Comparison of ENCODE assay signal across 1 cellular context in the genomic region with DNA sequence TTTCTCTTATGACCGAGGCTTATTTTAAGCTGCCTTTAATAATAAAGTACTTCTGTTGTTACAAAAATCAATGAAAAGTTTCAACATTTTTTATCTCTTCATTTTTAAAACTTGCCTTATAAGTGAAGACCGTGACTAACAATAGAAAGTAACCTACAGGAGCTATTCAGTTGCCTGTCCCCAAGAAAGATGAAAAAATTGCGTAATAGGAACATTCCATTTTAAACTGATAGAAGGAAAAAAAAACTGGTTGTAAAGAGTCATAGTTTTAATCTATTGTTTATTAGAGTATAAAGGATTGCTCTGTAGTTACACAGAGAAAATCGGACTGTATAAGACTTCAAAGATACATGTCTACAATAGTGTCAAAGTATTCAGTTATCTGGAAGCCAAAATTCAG.
TF ChIP-seq lines count a peak whose summit lies in the region.

No MANE protein-coding gene starts in this region.

TF ChIP-seq in SK-N-SH treated with all-trans-retinoic acid at 6 μM for 48 hours, 23 proteins besides CTCF, POLR2A, EP300 and RAD21 (continued from another document):
- TF ChIP-seq, protein P1, sequence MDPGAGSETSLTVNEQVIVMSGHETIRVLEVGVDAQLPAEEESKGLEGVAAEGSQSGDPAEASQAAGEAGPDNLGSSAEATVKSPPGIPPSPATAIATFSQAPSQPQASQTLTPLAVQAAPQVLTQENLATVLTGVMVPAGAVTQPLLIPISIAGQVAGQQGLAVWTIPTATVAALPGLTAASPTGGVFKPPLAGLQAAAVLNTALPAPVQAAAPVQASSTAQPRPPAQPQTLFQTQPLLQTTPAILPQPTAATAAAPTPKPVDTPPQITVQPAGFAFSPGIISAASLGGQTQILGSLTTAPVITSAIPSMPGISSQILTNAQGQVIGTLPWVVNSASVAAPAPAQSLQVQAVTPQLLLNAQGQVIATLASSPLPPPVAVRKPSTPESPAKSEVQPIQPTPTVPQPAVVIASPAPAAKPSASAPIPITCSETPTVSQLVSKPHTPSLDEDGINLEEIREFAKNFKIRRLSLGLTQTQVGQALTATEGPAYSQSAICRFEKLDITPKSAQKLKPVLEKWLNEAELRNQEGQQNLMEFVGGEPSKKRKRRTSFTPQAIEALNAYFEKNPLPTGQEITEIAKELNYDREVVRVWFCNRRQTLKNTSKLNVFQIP (CRISPR knock-in tag; IDR thresholded peaks at IDR 0.05; ENCODE audit: borderline replicate concordance, low read depth), result no peak
- TF ChIP-seq ESRRG (CRISPR knock-in tag; IDR thresholded peaks at IDR 0.05) (no peak), TCF4 (CRISPR knock-in tag; IDR thresholded peaks at IDR 0.05; ENCODE audit: borderline replicate concordance) (no peak), ZNF70 (CRISPR knock-in tag; IDR thresholded peaks at IDR 0.05) (no peak), OSR1 (CRISPR knock-in tag; IDR thresholded peaks at IDR 0.05) (no peak), ARNTL (CRISPR knock-in tag; IDR thresholded peaks at IDR 0.05; ENCODE audit: borderline replicate concordance, low read depth) (no peak), SNAI2 (CRISPR knock-in tag; IDR thresholded peaks at IDR 0.05) (no peak), ZC3H10 (CRISPR knock-in tag; IDR thresholded peaks at IDR 0.05) (no peak), CSDC2 (CRISPR knock-in tag; IDR thresholded peaks at IDR 0.05) (no peak)
- TF ChIP-seq, protein P2, sequence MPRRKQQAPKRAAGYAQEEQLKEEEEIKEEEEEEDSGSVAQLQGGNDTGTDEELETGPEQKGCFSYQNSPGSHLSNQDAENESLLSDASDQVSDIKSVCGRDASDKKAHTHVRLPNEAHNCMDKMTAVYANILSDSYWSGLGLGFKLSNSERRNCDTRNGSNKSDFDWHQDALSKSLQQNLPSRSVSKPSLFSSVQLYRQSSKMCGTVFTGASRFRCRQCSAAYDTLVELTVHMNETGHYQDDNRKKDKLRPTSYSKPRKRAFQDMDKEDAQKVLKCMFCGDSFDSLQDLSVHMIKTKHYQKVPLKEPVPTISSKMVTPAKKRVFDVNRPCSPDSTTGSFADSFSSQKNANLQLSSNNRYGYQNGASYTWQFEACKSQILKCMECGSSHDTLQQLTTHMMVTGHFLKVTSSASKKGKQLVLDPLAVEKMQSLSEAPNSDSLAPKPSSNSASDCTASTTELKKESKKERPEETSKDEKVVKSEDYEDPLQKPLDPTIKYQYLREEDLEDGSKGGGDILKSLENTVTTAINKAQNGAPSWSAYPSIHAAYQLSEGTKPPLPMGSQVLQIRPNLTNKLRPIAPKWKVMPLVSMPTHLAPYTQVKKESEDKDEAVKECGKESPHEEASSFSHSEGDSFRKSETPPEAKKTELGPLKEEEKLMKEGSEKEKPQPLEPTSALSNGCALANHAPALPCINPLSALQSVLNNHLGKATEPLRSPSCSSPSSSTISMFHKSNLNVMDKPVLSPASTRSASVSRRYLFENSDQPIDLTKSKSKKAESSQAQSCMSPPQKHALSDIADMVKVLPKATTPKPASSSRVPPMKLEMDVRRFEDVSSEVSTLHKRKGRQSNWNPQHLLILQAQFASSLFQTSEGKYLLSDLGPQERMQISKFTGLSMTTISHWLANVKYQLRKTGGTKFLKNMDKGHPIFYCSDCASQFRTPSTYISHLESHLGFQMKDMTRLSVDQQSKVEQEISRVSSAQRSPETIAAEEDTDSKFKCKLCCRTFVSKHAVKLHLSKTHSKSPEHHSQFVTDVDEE (CRISPR knock-in tag; IDR thresholded peaks at IDR 0.05), result no peak
- TF ChIP-seq, protein P3, sequence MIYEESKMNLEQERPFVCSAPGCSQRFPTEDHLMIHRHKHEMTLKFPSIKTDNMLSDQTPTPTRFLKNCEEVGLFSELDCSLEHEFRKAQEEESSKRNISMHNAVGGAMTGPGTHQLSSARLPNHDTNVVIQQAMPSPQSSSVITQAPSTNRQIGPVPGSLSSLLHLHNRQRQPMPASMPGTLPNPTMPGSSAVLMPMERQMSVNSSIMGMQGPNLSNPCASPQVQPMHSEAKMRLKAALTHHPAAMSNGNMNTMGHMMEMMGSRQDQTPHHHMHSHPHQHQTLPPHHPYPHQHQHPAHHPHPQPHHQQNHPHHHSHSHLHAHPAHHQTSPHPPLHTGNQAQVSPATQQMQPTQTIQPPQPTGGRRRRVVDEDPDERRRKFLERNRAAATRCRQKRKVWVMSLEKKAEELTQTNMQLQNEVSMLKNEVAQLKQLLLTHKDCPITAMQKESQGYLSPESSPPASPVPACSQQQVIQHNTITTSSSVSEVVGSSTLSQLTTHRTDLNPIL (CRISPR knock-in tag; IDR thresholded peaks at IDR 0.05; ENCODE audit: low read depth), result no peak
